Comparison of ENCODE assay signal across 1 cellular context in genomic region chr20:25057234-25058050, GRCh38.
A peak's percentile ranks its signal among the peaks of the same experiment; 100 is the strongest.
TF ChIP-seq lines count a peak whose summit lies in the region.

No MANE protein-coding gene starts in this region.

TF ChIP-seq in HepG2, 621 proteins besides CTCF, POLR2A, EP300 and RAD21 (continued from another document and continues in another):
- TF ChIP-seq HDAC1 (CRISPR knock-in tag; IDR thresholded peaks at IDR 0.05) (0 out of 2 replicates have a peak, but pooled peaks have one; percentile 15), SSRP1 (CRISPR knock-in tag; IDR thresholded peaks at IDR 0.05) (no peak), THYN1 (CRISPR knock-in tag; IDR thresholded peaks at IDR 0.05; ENCODE audit: borderline replicate concordance, low read depth) (peak; percentile 19; the same call in 1 of the 2 replicates), ZMYM2 (CRISPR knock-in tag; IDR thresholded peaks at IDR 0.05) (no peak), HHEX (CRISPR knock-in tag; IDR thresholded peaks at IDR 0.05) (no peak), SMAD3 (CRISPR knock-in tag; IDR thresholded peaks at IDR 0.05) (no peak), RORA (CRISPR knock-in tag; IDR thresholded peaks at IDR 0.05) (no peak), MED1 (CRISPR knock-in tag; IDR thresholded peaks at IDR 0.05) (no peak), ZIK1 (CRISPR knock-in tag; IDR thresholded peaks at IDR 0.05; ENCODE audit: borderline replicate concordance, low read depth) (no peak), TARDBP (CRISPR knock-in tag; IDR thresholded peaks at IDR 0.05) (0 out of 2 replicates have a peak, but pooled peaks have one; percentile 21), ZNF556 (CRISPR knock-in tag; IDR thresholded peaks at IDR 0.05; ENCODE audit: borderline replicate concordance) (0 out of 2 replicates have a peak, but pooled peaks have one; percentile 20), ZNF414 (CRISPR knock-in tag; IDR thresholded peaks at IDR 0.05) (no peak), KDM2A (CRISPR knock-in tag; IDR thresholded peaks at IDR 0.05; ENCODE audit: borderline replicate concordance, low read depth) (peak; percentile 64), CCDC6 (CRISPR knock-in tag; IDR thresholded peaks at IDR 0.05) (0 out of 2 replicates have a peak, but pooled peaks have one; percentile 74), KDM6A (CRISPR knock-in tag; IDR thresholded peaks at IDR 0.05; ENCODE audit: low read depth) (no peak), ZNF546 (CRISPR knock-in tag; conservative IDR thresholded peaks at IDR 0.05) (peak; percentile 87; the same call in 1 of the 2 replicates), RFX3 (CRISPR knock-in tag; IDR thresholded peaks at IDR 0.05) (no peak), ZBTB38 (CRISPR knock-in tag; IDR thresholded peaks at IDR 0.05) (no peak; the same call in 1 of the 2 replicates), ZNF724P (CRISPR knock-in tag; IDR thresholded peaks at IDR 0.05; ENCODE audit: borderline replicate concordance) (peak; percentile 67; the same call in 1 of the 2 replicates), TCF7L2 (IDR thresholded peaks at IDR 0.05; ENCODE audit: low read depth, low read length) (no peak), ZNF549 (CRISPR knock-in tag; IDR thresholded peaks at IDR 0.05) (0 out of 2 replicates have a peak, but pooled peaks have one; percentile 18), KDM5B (CRISPR knock-in tag; IDR thresholded peaks at IDR 0.05; ENCODE audit: borderline replicate concordance) (peak; percentile 88), SP5 (CRISPR knock-in tag; IDR thresholded peaks at IDR 0.05; ENCODE audit: borderline replicate concordance, low read depth) (0 out of 2 replicates have a peak, but pooled peaks have one; percentile 12), EEA1 (CRISPR knock-in tag; IDR thresholded peaks at IDR 0.05; ENCODE audit: borderline replicate concordance) (peak; percentile 70; the same call in 1 of the 2 replicates), NKX3-1 (CRISPR knock-in tag; IDR thresholded peaks at IDR 0.05) (peak; percentile 58; the same call in 1 of the 2 replicates), GABPB1 (CRISPR knock-in tag; IDR thresholded peaks at IDR 0.05) (peak; percentile 61), KLF12 (CRISPR knock-in tag; IDR thresholded peaks at IDR 0.05; ENCODE audit: borderline replicate concordance) (peak; percentile 67; the same call in 1 of the 2 replicates), ZNF7 (CRISPR knock-in tag; IDR thresholded peaks at IDR 0.05) (no peak), THAP11 (CRISPR knock-in tag; IDR thresholded peaks at IDR 0.05) (no peak; the same call in 1 of the 2 replicates), ZNF337 (CRISPR knock-in tag; IDR thresholded peaks at IDR 0.05; ENCODE audit: borderline replicate concordance, low read depth) (no peak), PLSCR1 (CRISPR knock-in tag; IDR thresholded peaks at IDR 0.05; ENCODE audit: borderline replicate concordance) (no peak), ZNF367 (CRISPR knock-in tag; IDR thresholded peaks at IDR 0.05; ENCODE audit: borderline replicate concordance) (no peak), BCL3 (CRISPR knock-in tag; IDR thresholded peaks at IDR 0.05) (peak; percentile 87; the same call in 1 of the 2 replicates), ZNF235 (CRISPR knock-in tag; IDR thresholded peaks at IDR 0.05; ENCODE audit: borderline replicate concordance) (no peak; the same call in none of the 2 replicates), BORCS8-MEF2B (CRISPR knock-in tag; IDR thresholded peaks at IDR 0.05) (no peak; the same call in 1 of the 2 replicates), ZNF333 (CRISPR knock-in tag; IDR thresholded peaks at IDR 0.05; ENCODE audit: borderline replicate concordance) (no peak), KLF11 (CRISPR knock-in tag; IDR thresholded peaks at IDR 0.05) (peak; percentile 68; the same call in 1 of the 2 replicates), ZNF670 (CRISPR knock-in tag; IDR thresholded peaks at IDR 0.05; ENCODE audit: borderline replicate concordance) (no peak), PCBP2 (optimal IDR thresholded peaks at IDR 0.05; ENCODE audit: low read depth, low read length, poor library complexity, severe bottlenecking) (no peak), ZNF777 (CRISPR knock-in tag; IDR thresholded peaks at IDR 0.05) (peak; percentile 84), RFX1 (IDR thresholded peaks at IDR 0.05) (no peak), ZNF720 (CRISPR knock-in tag; IDR thresholded peaks at IDR 0.05) (no peak), MTERF4 (CRISPR knock-in tag; IDR thresholded peaks at IDR 0.05) (peak; percentile 21; the same call in 1 of the 2 replicates), TRIM22 (IDR thresholded peaks at IDR 0.05) (no peak), PBX2 (CRISPR knock-in tag; IDR thresholded peaks at IDR 0.05) (no peak), NFE2L1 (CRISPR knock-in tag; IDR thresholded peaks at IDR 0.05; ENCODE audit: borderline replicate concordance) (no peak), ZNF296 (CRISPR knock-in tag; conservative IDR thresholded peaks at IDR 0.05) (peak; percentile 44; the same call in 1 of the 2 replicates), ZNF484 (CRISPR knock-in tag; IDR thresholded peaks at IDR 0.05; ENCODE audit: borderline replicate concordance, low read depth) (no peak; the same call in 1 of the 2 replicates), ZNF598 (CRISPR knock-in tag; IDR thresholded peaks at IDR 0.05; ENCODE audit: borderline replicate concordance) (peak; percentile 92; the same call in 1 of the 2 replicates), ZBTB2 (CRISPR knock-in tag; IDR thresholded peaks at IDR 0.05; ENCODE audit: low read depth) (no peak; the same call in 1 of the 2 replicates), STAT5B (CRISPR knock-in tag; IDR thresholded peaks at IDR 0.05) (no peak)
- TF ChIP-seq, protein P1, sequence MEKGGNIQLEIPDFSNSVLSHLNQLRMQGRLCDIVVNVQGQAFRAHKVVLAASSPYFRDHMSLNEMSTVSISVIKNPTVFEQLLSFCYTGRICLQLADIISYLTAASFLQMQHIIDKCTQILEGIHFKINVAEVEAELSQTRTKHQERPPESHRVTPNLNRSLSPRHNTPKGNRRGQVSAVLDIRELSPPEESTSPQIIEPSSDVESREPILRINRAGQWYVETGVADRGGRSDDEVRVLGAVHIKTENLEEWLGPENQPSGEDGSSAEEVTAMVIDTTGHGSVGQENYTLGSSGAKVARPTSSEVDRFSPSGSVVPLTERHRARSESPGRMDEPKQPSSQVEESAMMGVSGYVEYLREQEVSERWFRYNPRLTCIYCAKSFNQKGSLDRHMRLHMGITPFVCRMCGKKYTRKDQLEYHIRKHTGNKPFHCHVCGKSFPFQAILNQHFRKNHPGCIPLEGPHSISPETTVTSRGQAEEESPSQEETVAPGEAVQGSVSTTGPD (CRISPR knock-in tag; IDR thresholded peaks at IDR 0.05) = no peak
- TF ChIP-seq, protein P2, sequence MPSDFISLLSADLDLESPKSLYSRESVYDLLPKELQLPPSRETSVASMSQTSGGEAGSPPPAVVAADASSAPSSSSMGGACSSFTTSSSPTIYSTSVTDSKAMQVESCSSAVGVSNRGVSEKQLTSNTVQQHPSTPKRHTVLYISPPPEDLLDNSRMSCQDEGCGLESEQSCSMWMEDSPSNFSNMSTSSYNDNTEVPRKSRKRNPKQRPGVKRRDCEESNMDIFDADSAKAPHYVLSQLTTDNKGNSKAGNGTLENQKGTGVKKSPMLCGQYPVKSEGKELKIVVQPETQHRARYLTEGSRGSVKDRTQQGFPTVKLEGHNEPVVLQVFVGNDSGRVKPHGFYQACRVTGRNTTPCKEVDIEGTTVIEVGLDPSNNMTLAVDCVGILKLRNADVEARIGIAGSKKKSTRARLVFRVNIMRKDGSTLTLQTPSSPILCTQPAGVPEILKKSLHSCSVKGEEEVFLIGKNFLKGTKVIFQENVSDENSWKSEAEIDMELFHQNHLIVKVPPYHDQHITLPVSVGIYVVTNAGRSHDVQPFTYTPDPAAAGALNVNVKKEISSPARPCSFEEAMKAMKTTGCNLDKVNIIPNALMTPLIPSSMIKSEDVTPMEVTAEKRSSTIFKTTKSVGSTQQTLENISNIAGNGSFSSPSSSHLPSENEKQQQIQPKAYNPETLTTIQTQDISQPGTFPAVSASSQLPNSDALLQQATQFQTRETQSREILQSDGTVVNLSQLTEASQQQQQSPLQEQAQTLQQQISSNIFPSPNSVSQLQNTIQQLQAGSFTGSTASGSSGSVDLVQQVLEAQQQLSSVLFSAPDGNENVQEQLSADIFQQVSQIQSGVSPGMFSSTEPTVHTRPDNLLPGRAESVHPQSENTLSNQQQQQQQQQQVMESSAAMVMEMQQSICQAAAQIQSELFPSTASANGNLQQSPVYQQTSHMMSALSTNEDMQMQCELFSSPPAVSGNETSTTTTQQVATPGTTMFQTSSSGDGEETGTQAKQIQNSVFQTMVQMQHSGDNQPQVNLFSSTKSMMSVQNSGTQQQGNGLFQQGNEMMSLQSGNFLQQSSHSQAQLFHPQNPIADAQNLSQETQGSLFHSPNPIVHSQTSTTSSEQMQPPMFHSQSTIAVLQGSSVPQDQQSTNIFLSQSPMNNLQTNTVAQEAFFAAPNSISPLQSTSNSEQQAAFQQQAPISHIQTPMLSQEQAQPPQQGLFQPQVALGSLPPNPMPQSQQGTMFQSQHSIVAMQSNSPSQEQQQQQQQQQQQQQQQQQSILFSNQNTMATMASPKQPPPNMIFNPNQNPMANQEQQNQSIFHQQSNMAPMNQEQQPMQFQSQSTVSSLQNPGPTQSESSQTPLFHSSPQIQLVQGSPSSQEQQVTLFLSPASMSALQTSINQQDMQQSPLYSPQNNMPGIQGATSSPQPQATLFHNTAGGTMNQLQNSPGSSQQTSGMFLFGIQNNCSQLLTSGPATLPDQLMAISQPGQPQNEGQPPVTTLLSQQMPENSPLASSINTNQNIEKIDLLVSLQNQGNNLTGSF (CRISPR knock-in tag; IDR thresholded peaks at IDR 0.05) = no peak; the same call in 1 of the 2 replicates
- TF ChIP-seq, protein P3, sequence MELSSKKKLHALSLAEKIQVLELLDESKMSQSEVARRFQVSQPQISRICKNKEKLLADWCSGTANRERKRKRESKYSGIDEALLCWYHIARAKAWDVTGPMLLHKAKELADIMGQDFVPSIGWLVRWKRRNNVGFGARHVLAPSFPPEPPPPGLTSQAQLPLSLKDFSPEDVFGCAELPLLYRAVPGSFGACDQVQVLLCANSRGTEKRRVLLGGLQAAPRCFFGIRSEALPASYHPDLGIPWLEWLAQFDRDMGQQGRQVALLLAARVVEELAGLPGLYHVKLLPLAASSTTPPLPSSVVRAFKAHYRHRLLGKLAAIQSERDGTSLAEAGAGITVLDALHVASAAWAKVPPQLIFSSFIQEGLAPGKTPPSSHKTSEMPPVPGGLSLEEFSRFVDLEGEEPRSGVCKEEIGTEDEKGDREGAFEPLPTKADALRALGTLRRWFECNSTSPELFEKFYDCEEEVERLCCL (CRISPR knock-in tag; IDR thresholded peaks at IDR 0.05; ENCODE audit: borderline replicate concordance) = no peak
